Comparison of ENCODE assay signal across 9 cellular contexts in the genomic region with DNA sequence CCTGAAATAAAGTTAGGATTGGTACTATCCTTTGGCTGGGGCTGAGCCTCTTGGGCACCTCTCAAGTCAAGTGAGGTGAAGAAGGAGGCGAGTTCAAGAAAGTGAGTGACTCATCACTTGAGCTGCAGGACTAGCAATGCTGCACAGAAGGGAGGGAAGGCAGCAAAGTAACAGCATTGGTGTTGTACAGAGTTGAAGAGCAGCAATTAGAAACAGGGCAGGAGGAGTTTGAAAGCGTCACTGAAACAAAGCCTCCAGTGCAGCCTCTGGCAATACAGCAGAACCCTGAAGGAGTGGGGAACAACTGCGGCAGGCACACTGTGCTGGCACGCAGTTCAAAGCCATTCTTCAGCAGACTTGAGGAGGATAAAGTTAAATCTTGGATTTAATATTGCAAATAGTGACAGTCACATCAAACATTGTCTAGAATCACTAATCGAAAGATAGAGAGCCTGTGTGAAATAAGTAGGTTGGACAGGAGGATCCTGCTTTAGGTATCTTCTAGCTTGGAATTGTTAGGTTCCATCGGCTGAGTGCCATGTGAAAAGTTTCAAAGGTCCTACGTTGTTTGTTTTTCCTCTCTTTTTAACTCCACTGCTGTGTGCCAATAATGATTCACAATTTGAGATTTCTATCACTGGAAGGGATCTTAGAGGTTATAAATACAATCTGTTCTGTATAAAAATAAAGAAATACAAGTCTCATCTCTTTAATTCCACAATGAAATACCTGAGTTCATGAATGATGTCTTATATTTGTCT.
DNase-seq lines count a peak whose midpoint lies in the region; ATAC-seq and TF ChIP-seq lines count a peak whose summit lies in the region.
"Had no signal": no experiment of that assay in that cellular context is flagged by ENCODE, and none has a peak within 500 bp of the region (broad histone marks: within the 10 kb centered on the region; RNA-seq: fewer than 3 reads in every experiment).

No MANE protein-coding gene starts in this region.

- peak; percentile 54 for ATAC-seq in HG03432 (IDR thresholded peaks at IDR 0.05; ENCODE audit: unreplicated experiment)
- ATAC-seq in lung (ENCODE audit: insufficient read depth, low FRiP score): peak; percentile 77
- ATAC-seq in HG03460 (IDR thresholded peaks at IDR 0.05; ENCODE audit: unreplicated experiment): no peak
- no peak for ATAC-seq in stimulated activated naive CD8-positive, alpha-beta T cell treated with anti-CD3 and anti-CD28 coated beads, Interleukin-15, Interleukin-2, amounts not matched to agents 100 U/mL and 50 U/mL, for 24 hours
- ATAC-seq in GM19397 (IDR thresholded peaks at IDR 0.05; ENCODE audit: unreplicated experiment): no peak

- H3K27me3 ChIP-seq in brain microvascular endothelial cell (replicated peaks) (no peaks in the 10 kb centered on the region), lung (ENCODE audit: control insufficient read depth, insufficient read depth) (no peaks in the 10 kb centered on the region)

- in situ Hi-C loops in ACHN (cut with HindIII; ENCODE audit: low pct_ligation_motif_present, low pct_unique_long_range_greater_than_20kb, low sequenced_read_pairs) (no loop called here), brain microvascular endothelial cell (cut with HindIII; ENCODE audit: low pct_ligation_motif_present, low sequenced_read_pairs) (no loop called here)

- H3K4me3 ChIP-seq in brain microvascular endothelial cell (ENCODE audit: low read depth, low read length) (no peak overlapping the region), lung (no peak overlapping the region)

- H3K9me3 ChIP-seq in lung (ENCODE audit: control insufficient read depth in 2 of 2, insufficient read depth in 1 of 2, low read length in 1 of 2): no peaks in the 10 kb centered on the region

- DNase-seq in ACHN: peak; percentile 66
- DNase-seq in brain microvascular endothelial cell: peak; percentile 63
- peak; percentile 78 for DNase-seq in lung (ENCODE audit: low spot score)
- no peak for DNase-seq in inferior parietal cortex (ENCODE audit: extremely low spot score)
- no peak for DNase-seq in stimulated activated naive CD8-positive, alpha-beta T cell treated with anti-CD3 and anti-CD28 coated beads, Interleukin-15, Interleukin-2, amounts not matched to agents 100 U/mL and 50 U/mL, for 24 hours
- DNase-seq: substantia nigra had no signal

- H3K27ac ChIP-seq in brain microvascular endothelial cell (no peak overlapping the region), lung (ENCODE audit: low read depth in 1 of 2, low read length in 1 of 2) (no peak overlapping the region)

- TF ChIP-seq CTCF in brain microvascular endothelial cell (IDR thresholded peaks at IDR 0.05; ENCODE audit: low read depth, low read length, missing control alignments) (no peak), lung (IDR thresholded peaks at IDR 0.05; ENCODE audit: control extremely low read depth, extremely low read depth) (no peak)

- 60 to 75% methylated on average over 7 of the region's 7 CpGs for WGBS in lung, 2 donors

- no peaks in the 10 kb centered on the region for H3K36me3 ChIP-seq in brain microvascular endothelial cell (replicated peaks)
- no peaks in the 10 kb centered on the region for H3K36me3 ChIP-seq in lung (ENCODE audit: control insufficient read depth in 2 of 2, insufficient read depth in 2 of 2, low read length in 2 of 2)

- H3K4me1 ChIP-seq in lung (ENCODE audit: control insufficient read depth in 2 of 2, insufficient read depth in 2 of 2, low read length in 2 of 2): no peaks in the 10 kb centered on the region

Comparison
In these comparisons a context has a peak if more than half of its experiments do, and no peak if none do; other contexts are left out.
1. DNase-seq: peak in ACHN (single experiment), brain microvascular endothelial cell (single experiment) and lung (single experiment); none in inferior parietal cortex (single experiment) and stimulated activated naive CD8-positive, alpha-beta T cell treated with anti-CD3 and anti-CD28 coated beads, Interleukin-15, Interleukin-2, amounts not matched to agents 100 U/mL and 50 U/mL, for 24 hours (single experiment).
2. ATAC-seq: peak in HG03432 (single experiment) and lung (single experiment); none in HG03460 (single experiment), stimulated activated naive CD8-positive, alpha-beta T cell treated with anti-CD3 and anti-CD28 coated beads, Interleukin-15, Interleukin-2, amounts not matched to agents 100 U/mL and 50 U/mL, for 24 hours (single experiment) and GM19397 (single experiment).